ENCODE assay signal across 8 cellular contexts in the genomic region with DNA sequence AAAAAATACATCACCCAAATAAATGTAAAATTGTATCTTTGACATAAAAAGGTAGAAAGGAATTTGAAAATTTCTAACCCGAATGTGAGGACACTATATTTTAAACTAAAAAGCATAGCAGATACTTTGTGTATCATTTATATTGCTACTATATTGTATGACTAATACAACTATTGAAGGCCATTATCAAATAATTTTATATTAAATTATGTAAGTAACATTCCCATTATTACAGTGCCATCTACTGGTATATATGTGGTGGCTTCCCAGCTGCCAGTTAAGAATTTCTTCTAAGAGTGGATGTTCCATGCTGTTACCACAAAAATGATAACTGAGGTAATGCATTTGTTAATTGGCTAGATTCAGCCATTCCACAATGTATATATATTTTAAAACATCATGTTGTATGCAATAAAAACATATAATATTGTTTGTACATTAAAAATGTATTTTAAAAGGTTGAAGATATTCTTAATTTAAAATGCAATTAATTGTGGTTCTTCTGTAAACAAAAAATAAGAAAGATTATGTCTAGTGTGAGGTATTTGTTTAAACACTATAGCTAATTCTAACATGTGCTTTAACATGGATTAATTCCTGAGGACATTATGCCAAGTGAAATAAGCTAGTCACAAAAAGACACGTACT.
A peak's percentile ranks its signal among the peaks of the same experiment; 100 is the strongest.
DNase-seq lines count a peak whose midpoint lies in the region; ATAC-seq and TF ChIP-seq lines count a peak whose summit lies in the region.
"Had no signal": no experiment of that assay in that cellular context is flagged by ENCODE, and none has a peak within 500 bp of the region (broad histone marks: within the 10 kb centered on the region; RNA-seq: fewer than 3 reads in every experiment).

No MANE protein-coding gene starts in this region.

- no peak overlapping the region for H3K56ac ChIP-seq in mesendoderm (ENCODE audit: low read length)

- H3K36me3 ChIP-seq in GM06990 (ENCODE audit: control insufficient read depth, insufficient read depth, low read length) (no peaks in the 10 kb centered on the region), mesendoderm (ENCODE audit: control insufficient read depth, insufficient read depth, low read length) (no peaks in the 10 kb centered on the region)
- H3K36me3 ChIP-seq: neutrophil had no signal

- H3K4ac ChIP-seq in mesendoderm (ENCODE audit: low read depth, low read length), result no peak overlapping the region

- no peak overlapping the region for H2AK5ac ChIP-seq in mesendoderm (ENCODE audit: low read length)

- no peaks in the 10 kb centered on the region for H3K79me1 ChIP-seq in mesendoderm (ENCODE audit: low read length)

- no peak overlapping the region for H4K5ac ChIP-seq in mesendoderm (ENCODE audit: low read length)

- DNase-seq in GM06990 (ENCODE audit: extremely low read depth, insufficient read length), result no peak
- peak; percentile 22 for DNase-seq in NCI-H2029 treated with DMSO at 0.1 percent for 48 hours (lab: John Stamatoyannopoulos, UW)
- peak; percentile 65 to 72 for DNase-seq in cardiac fibroblast (ENCODE audit: low read depth in 2 of 2)
- peak; percentile 44 for DNase-seq in mesendoderm
- DNase-seq in effector CD8-positive, alpha-beta T cell (lab: John Stamatoyannopoulos, UW), result no peak
- no peak for DNase-seq in ureter (ENCODE audit: low spot score)

- H3K4me3 ChIP-seq in GM06990 (replicated peaks; ENCODE audit: low read depth, low read length) (no peak overlapping the region), cardiac fibroblast (replicated peaks in 1 of 2; ENCODE audit: low read depth in 2 of 2, low read length in 2 of 2) (no peak overlapping the region), mesendoderm (ENCODE audit: low read length) (no peak overlapping the region)

- no peak overlapping the region for H2BK15ac ChIP-seq in mesendoderm (replicated peaks; ENCODE audit: low read depth)

- H3K9ac ChIP-seq in mesendoderm (ENCODE audit: low read length), result no peak overlapping the region

- peaks cover 2% of the 10 kb centered on the region for H3K4me1 ChIP-seq in mesendoderm (ENCODE audit: control insufficient read depth, low read depth, low read length)

- WGBS in mesendoderm (ENCODE audit: extremely low coverage, insufficient coverage, low lambda C conversion rate), result no CpG with 5 or more reads among the region's 2 CpGs

- no peak overlapping the region for H2BK120ac ChIP-seq in mesendoderm (ENCODE audit: low read depth, low read length)

- H3K27me3 ChIP-seq in GM06990 (replicated peaks; ENCODE audit: control insufficient read depth, insufficient read depth, low read length), result no peaks in the 10 kb centered on the region
- H3K27me3 ChIP-seq in mesendoderm (ENCODE audit: insufficient read depth, low read length, poor library complexity), result no peaks in the 10 kb centered on the region
- H3K27me3 ChIP-seq: neutrophil had no signal

- ATAC-seq in GM21717 (IDR thresholded peaks at IDR 0.05; ENCODE audit: unreplicated experiment), result no peak

- H3K27ac ChIP-seq in mesendoderm (ENCODE audit: low read depth, low read length), result no peak overlapping the region
- H3K27ac ChIP-seq: neutrophil had no signal

- H3K23ac ChIP-seq in mesendoderm (ENCODE audit: low read length), result no peak overlapping the region

- H3K79me2 ChIP-seq in mesendoderm (ENCODE audit: control insufficient read depth, insufficient read depth, low read length), result no peaks in the 10 kb centered on the region

- peak; percentile 44 for TF ChIP-seq CTCF in GM06990 (IDR thresholded peaks at IDR 0.05; ENCODE audit: insufficient read depth, low read length, poor library complexity, severe bottlenecking)
- TF ChIP-seq CTCF in cardiac fibroblast (IDR thresholded peaks at IDR 0.05; ENCODE audit: low read depth, low read length), result peak; percentile 54

- no peak overlapping the region for H3K4me2 ChIP-seq in mesendoderm (ENCODE audit: low read length)

- no peak overlapping the region for H3K18ac ChIP-seq in mesendoderm (ENCODE audit: low read length)

- H2BK5ac ChIP-seq in mesendoderm (ENCODE audit: low read length), result no peak overlapping the region

- no peak overlapping the region for H4K8ac ChIP-seq in mesendoderm (ENCODE audit: low read depth, low read length)

Comparison
In these comparisons a context has a peak if more than half of its experiments do, and no peak if none do; other contexts are left out.
1. DNase-seq: peak in NCI-H2029 treated with DMSO at 0.1 percent for 48 hours (single experiment), cardiac fibroblast (2 of 2) and mesendoderm (single experiment); none in GM06990 (single experiment), effector CD8-positive, alpha-beta T cell (single experiment) and ureter (single experiment).